19 cellular contexts compared by ENCODE assay signal in the genomic region with DNA sequence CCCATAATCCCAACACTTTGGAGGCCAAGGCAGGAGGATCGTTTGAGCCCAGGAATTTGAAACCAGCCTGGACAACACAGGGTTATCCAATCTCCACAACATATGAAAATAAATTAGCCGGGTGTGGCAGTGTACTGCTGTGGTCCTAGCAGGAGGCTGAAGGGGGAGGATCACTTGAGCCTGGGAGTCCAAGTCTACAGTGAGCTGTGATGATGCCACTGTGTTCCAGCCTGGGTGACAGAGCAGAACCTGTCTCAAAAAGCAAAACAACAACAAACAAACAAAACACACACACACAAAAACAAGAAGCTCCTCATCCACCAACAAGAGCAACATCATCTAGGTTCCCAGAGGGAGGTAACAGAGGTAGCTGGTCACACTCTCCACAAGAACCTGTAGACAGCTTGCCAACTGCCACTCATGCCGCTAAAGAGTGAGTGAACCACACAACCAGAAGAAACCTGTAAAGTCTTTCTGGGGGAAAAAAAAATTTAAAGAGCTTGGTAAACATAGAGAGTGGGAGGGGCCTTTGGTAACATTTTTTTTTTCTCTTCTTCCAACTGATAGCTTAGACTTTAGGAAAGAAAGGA. TPM values are rescaled to one million over a fixed set of nuclear protein-coding genes. Genes with fewer than 3 reads are reported as not detected.
DNase-seq lines count a peak whose midpoint lies in the region; ATAC-seq and TF ChIP-seq lines count a peak whose summit lies in the region.
"Had no signal": no experiment of that assay in that cellular context is flagged by ENCODE, and none has a peak within 500 bp of the region (broad histone marks: within the 10 kb centered on the region; RNA-seq: fewer than 3 reads in every experiment).

No MANE protein-coding gene starts in this region.

- no peak overlapping the region for H3K14ac ChIP-seq in mesenchymal stem cell (ENCODE audit: low read length in 2 of 2)

- H3K27me3 ChIP-seq in CD4-positive, CD25-positive, alpha-beta regulatory T cell (ENCODE audit: control insufficient read depth, insufficient read depth, low read length) = no peaks in the 10 kb centered on the region
- H3K27me3 ChIP-seq in dorsolateral prefrontal cortex = no peaks in the 10 kb centered on the region
- H3K27me3 ChIP-seq in prostate gland (replicated peaks; ENCODE audit: insufficient read depth) = no peaks in the 10 kb centered on the region
- no peaks in the 10 kb centered on the region for H3K27me3 ChIP-seq in mesenchymal stem cell (ENCODE audit: control insufficient read depth in 1 of 2, insufficient read depth in 1 of 2, low read length in 2 of 2)
- H3K27me3 ChIP-seq: vagina had no signal

- intact Hi-C loops in dorsolateral prefrontal cortex (cut with DNase I) (no loop called here), prostate gland (cut with DNase I) (no loop called here)

- peaks cover 20 to 36% (median 28%) of the 10 kb centered on the region in 4 donors for H3K4me1 Mint-ChIP-seq in CD4-positive, CD25-positive, alpha-beta regulatory T cell
- H3K4me1 Mint-ChIP-seq in nephron progenitor cell = peaks cover 31% of the 10 kb centered on the region

- no peak overlapping the region for H2BK5ac ChIP-seq in mesenchymal stem cell (ENCODE audit: low read depth, low read length, poor library complexity, severe bottlenecking)

- H3K9ac ChIP-seq in mesenchymal stem cell (ENCODE audit: low read length) = no peak overlapping the region

- POLR2A ChIA-PET in HEK293T (lab: Yijun Ruan, JAX) = interaction anchor here (0.6 to 1.4 kb wide), 3 partner anchors 16 to 97 kb away, joined by 3 to 4 read pairs (median 4); no protein-coding TSS in a partner anchor

- peaks cover 4% of the 10 kb centered on the region for H3K36me3 ChIP-seq in CD4-positive, CD25-positive, alpha-beta regulatory T cell (ENCODE audit: control insufficient read depth, insufficient read depth, low read length)
- H3K36me3 ChIP-seq in prostate gland (no peaks in the 10 kb centered on the region), mesenchymal stem cell (ENCODE audit: control insufficient read depth in 1 of 2, insufficient read depth in 2 of 2, low read depth in 1 of 2, low read length in 2 of 2) (peaks cover 0 to 3% of the 10 kb centered on the region in 2 experiments)
- H3K36me3 ChIP-seq: vagina had no signal

- H4K91ac ChIP-seq in mesenchymal stem cell (ENCODE audit: low read length) = no peak overlapping the region

- peaks cover 4% of the 10 kb centered on the region for H3K79me1 ChIP-seq in mesenchymal stem cell (replicated peaks; ENCODE audit: low read length, poor library complexity, severe bottlenecking)

- DNase-seq in CD4-positive, CD25-positive, alpha-beta regulatory T cell = no peak
- DNase-seq in HEK293T (ENCODE audit: extremely low spot score) = no peak
- DNase-seq in dorsolateral prefrontal cortex = no peak
- no peak for DNase-seq in nephron progenitor cell
- no peak for DNase-seq in prostate gland (ENCODE audit: low spot score)
- no peak for DNase-seq in mesenchymal stem cell
- DNase-seq: activated CD4-positive, alpha-beta T cell treated with anti-CD3 and anti-CD28 coated beads, Interleukin-2, amount 10 ng/mL, durations not matched to agents 7 days and 5 days; activated CD8-positive, alpha-beta memory T cell treated with anti-CD3 and anti-CD28 coated beads, Interleukin-2, amount 50 U/mL, for 48 hours; activated naive CD4-positive, alpha-beta T cell; aorta; DMS153; left cardiac atrium; NCI-H1436; stimulated activated CD4-positive, alpha-beta T cell treated with anti-CD3 and anti-CD28 coated beads, Interleukin-1b, Interleukin-23, amount 100 ng/mL, for 48 hours; stimulated activated naive CD8-positive, alpha-beta T cell treated with anti-CD3 and anti-CD28 coated beads, Interleukin-15, amount 100 ng/mL, for 72 hours; SW 1271 had no signal

- no peak overlapping the region for H2AFZ ChIP-seq in mesenchymal stem cell (ENCODE audit: low read depth, low read length)

- H3K36me3 Mint-ChIP-seq in CD4-positive, CD25-positive, alpha-beta regulatory T cell = peaks cover 4% of the 10 kb centered on the region
- peaks cover 43% of the 10 kb centered on the region for H3K36me3 Mint-ChIP-seq in nephron progenitor cell (ENCODE audit: low read depth)

- CTCF ChIA-PET in HEK293T (lab: Yijun Ruan, JAX) = interaction anchor here (0.7 to 1.2 kb wide), 2 partner anchors 9 to 12 kb away, joined by 3 to 5 read pairs; no protein-coding TSS in a partner anchor

- no peak overlapping the region for H3K18ac ChIP-seq in mesenchymal stem cell (ENCODE audit: low read depth in 1 of 2, low read length in 2 of 2)

- H2BK12ac ChIP-seq in mesenchymal stem cell (ENCODE audit: low read length in 2 of 2) = no peak overlapping the region

- no peak overlapping the region for H2BK15ac ChIP-seq in mesenchymal stem cell (ENCODE audit: low read depth, poor library complexity, severe bottlenecking)

- ATAC-seq in CD4-positive, CD25-positive, alpha-beta regulatory T cell (ENCODE audit: low read depth in 2 of 2) = no peak
- ATAC-seq in GM18873 (IDR thresholded peaks at IDR 0.05; ENCODE audit: low FRiP score, unreplicated experiment) = no peak
- ATAC-seq: stimulated activated naive CD8-positive, alpha-beta T cell treated with anti-CD3 and anti-CD28 coated beads, Interleukin-15, amount 100 ng/mL, for 72 hours had no signal

- no peak for TF ChIP-seq POLR2A in prostate gland (IDR thresholded peaks at IDR 0.05)

- peak overlapping the region; percentile 60 to 71 (median 65) for H3K27ac Mint-ChIP-seq in CD4-positive, CD25-positive, alpha-beta regulatory T cell
- H3K27ac Mint-ChIP-seq in nephron progenitor cell = peak overlapping the region; percentile 79
- H3K27ac Mint-ChIP-seq: B cell; stimulated activated naive CD8-positive, alpha-beta T cell treated with anti-CD3 and anti-CD28 coated beads, Interleukin-15, amount 100 ng/mL, for 72 hours had no signal

- no peak overlapping the region for H3K27ac ChIP-seq in CD4-positive, CD25-positive, alpha-beta regulatory T cell (ENCODE audit: insufficient read depth, low read length, poor library complexity, severe bottlenecking)
- H3K27ac ChIP-seq in dorsolateral prefrontal cortex (peak overlapping the region in 30 of 59 donors; percentile 2 to 87 (median 53)), prostate gland (no peak overlapping the region), mesenchymal stem cell (ENCODE audit: low read length, poor library complexity, severe bottlenecking) (no peak overlapping the region)
- H3K27ac ChIP-seq: vagina had no signal

- H3K4me3 ChIP-seq in CD4-positive, CD25-positive, alpha-beta regulatory T cell (ENCODE audit: low read depth, low read length) = no peak overlapping the region
- no peak overlapping the region for H3K4me3 ChIP-seq in dorsolateral prefrontal cortex
- H3K4me3 ChIP-seq in prostate gland = no peak overlapping the region
- no peak overlapping the region for H3K4me3 ChIP-seq in mesenchymal stem cell (ENCODE audit: insufficient read depth in 1 of 2, low read depth in 1 of 2, low read length in 2 of 2)
- H3K4me3 ChIP-seq: vagina had no signal

- no peak overlapping the region for H3K4me3 Mint-ChIP-seq in CD4-positive, CD25-positive, alpha-beta regulatory T cell
- H3K4me3 Mint-ChIP-seq in nephron progenitor cell = no peak overlapping the region
- H3K4me3 Mint-ChIP-seq: activated CD4-positive, alpha-beta T cell treated with anti-CD3 and anti-CD28 coated beads, Interleukin-2, amount 10 ng/mL, durations not matched to agents 7 days and 5 days; B cell; stimulated activated naive CD8-positive, alpha-beta T cell treated with anti-CD3 and anti-CD28 coated beads, Interleukin-15, amount 100 ng/mL, for 72 hours had no signal

- WGBS in prostate gland = 70% methylated on average over 3 of the region's 3 CpGs
- WGBS in mesenchymal stem cell = 100% methylated on average over 1 of the region's 3 CpGs

- no peak for TF ChIP-seq CTCF in dorsolateral prefrontal cortex (IDR thresholded peaks at IDR 0.05 in 54 of 56, conservative IDR thresholded peaks at IDR 0.05 in 2 of 56; ENCODE audit: low read depth in 1 of 56, partially characterized antibody in 56 of 56)
- no peak for TF ChIP-seq CTCF in nephron progenitor cell (IDR thresholded peaks at IDR 0.05)
- no peak for TF ChIP-seq CTCF in prostate gland (IDR thresholded peaks at IDR 0.05)

- no peak overlapping the region for H3K23ac ChIP-seq in mesenchymal stem cell (ENCODE audit: low read length in 2 of 2)

- H3K4me2 ChIP-seq in mesenchymal stem cell (ENCODE audit: low read length, poor library complexity, severe bottlenecking) = no peak overlapping the region

- no peak overlapping the region for H2AK5ac ChIP-seq in mesenchymal stem cell (ENCODE audit: low read length, severe bottlenecking)

- H4K8ac ChIP-seq in mesenchymal stem cell (ENCODE audit: low read length) = no peak overlapping the region

- no peaks in the 10 kb centered on the region for H3K9me3 ChIP-seq in CD4-positive, CD25-positive, alpha-beta regulatory T cell (ENCODE audit: control insufficient read depth in 2 of 2, low read length in 2 of 2)
- H3K9me3 ChIP-seq in prostate gland (no peaks in the 10 kb centered on the region), mesenchymal stem cell (ENCODE audit: control insufficient read depth, low read length) (no peaks in the 10 kb centered on the region)
- H3K9me3 ChIP-seq: vagina had no signal

- no peak overlapping the region for H2BK120ac ChIP-seq in mesenchymal stem cell (ENCODE audit: low read depth, low read length)

- H3K27me3 Mint-ChIP-seq in CD4-positive, CD25-positive, alpha-beta regulatory T cell = no peaks in the 10 kb centered on the region
- H3K27me3 Mint-ChIP-seq in nephron progenitor cell (ENCODE audit: low read depth, poor library complexity) = no peaks in the 10 kb centered on the region
- H3K27me3 Mint-ChIP-seq: activated CD4-positive, alpha-beta T cell treated with anti-CD3 and anti-CD28 coated beads, Interleukin-2, amount 10 ng/mL, durations not matched to agents 7 days and 5 days; B cell; stimulated activated naive CD8-positive, alpha-beta T cell treated with anti-CD3 and anti-CD28 coated beads, Interleukin-15, amount 100 ng/mL, for 72 hours had no signal

- no peaks in the 10 kb centered on the region for H3K9me3 Mint-ChIP-seq in CD4-positive, CD25-positive, alpha-beta regulatory T cell
- peaks cover 4% of the 10 kb centered on the region for H3K9me3 Mint-ChIP-seq in nephron progenitor cell
- H3K9me3 Mint-ChIP-seq: activated CD4-positive, alpha-beta T cell treated with anti-CD3 and anti-CD28 coated beads, Interleukin-2, amount 10 ng/mL, durations not matched to agents 7 days and 5 days; stimulated activated naive CD8-positive, alpha-beta T cell treated with anti-CD3 and anti-CD28 coated beads, Interleukin-15, amount 100 ng/mL, for 72 hours had no signal

- no peaks in the 10 kb centered on the region for H3K4me1 ChIP-seq in CD4-positive, CD25-positive, alpha-beta regulatory T cell (ENCODE audit: control insufficient read depth, insufficient read depth, low read length, poor library complexity, severe bottlenecking)
- no peaks in the 10 kb centered on the region for H3K4me1 ChIP-seq in prostate gland (replicated peaks)
- H3K4me1 ChIP-seq in mesenchymal stem cell (ENCODE audit: control insufficient read depth, insufficient read depth, low read depth, low read length) = peaks cover 6% of the 10 kb centered on the region

- H3K4ac ChIP-seq in mesenchymal stem cell (ENCODE audit: low read depth in 1 of 2, low read length in 2 of 2) = no peak overlapping the region

RNA-seq across cellular contexts. Expression of a gene that starts 34.7 kb away (rescaled TPM):
- 24.7 TPM for total RNA-seq in CD4-positive, CD25-positive, alpha-beta regulatory T cell
- 10 to 100 TPM; 18.3 to 29.8 (median 23.3) TPM for polyA plus RNA-seq in CD4-positive, CD25-positive, alpha-beta regulatory T cell
- total RNA-seq in dorsolateral prefrontal cortex = 10 to 100 TPM; 17.1 to 54.6 (median 33.8) TPM
- total RNA-seq in prostate gland = 10 to 100 TPM; 19.3 to 22.3 TPM
- 37.9 TPM for polyA plus RNA-seq in mesenchymal stem cell (2013, experiment 1 of 2)
- polyA plus RNA-seq in mesenchymal stem cell (2013, experiment 2 of 2) = 37.5 TPM

Comparison
In these comparisons a context has a peak if more than half of its experiments do, and no peak if none do; other contexts are left out.
1. H3K27ac ChIP-seq: peak in dorsolateral prefrontal cortex (30 of 59); none in CD4-positive, CD25-positive, alpha-beta regulatory T cell (single experiment), prostate gland (0 of 2) and mesenchymal stem cell (single experiment).